17 cellular contexts compared by ENCODE assay signal in the genomic region with DNA sequence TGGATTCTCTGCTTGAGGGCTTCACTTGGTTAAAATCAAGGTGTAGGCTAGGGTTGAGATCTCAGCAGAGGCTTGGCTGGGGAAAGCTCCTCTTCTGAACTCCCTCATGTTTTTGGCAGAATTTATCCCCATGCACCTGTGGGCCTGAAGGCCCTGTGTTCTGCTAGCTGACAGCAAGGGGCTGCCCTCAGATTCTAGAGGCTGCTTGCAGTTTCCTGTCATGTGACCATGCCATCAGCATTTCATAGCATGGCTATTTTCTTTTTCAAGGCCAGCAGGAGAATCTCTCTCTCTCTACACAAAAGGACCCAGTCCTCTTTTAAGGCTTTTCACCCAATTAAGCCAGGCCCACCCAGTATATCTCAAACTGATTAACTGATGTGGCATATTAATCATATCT.
DNase-seq lines count a peak whose midpoint lies in the region; ATAC-seq and TF ChIP-seq lines count a peak whose summit lies in the region.
"Had no signal": no experiment of that assay in that cellular context is flagged by ENCODE, and none has a peak within 500 bp of the region (broad histone marks: within the 10 kb centered on the region; RNA-seq: fewer than 3 reads in every experiment).

No MANE protein-coding gene starts in this region.

- no peak overlapping the region for H4K91ac ChIP-seq in trophoblast cell (ENCODE audit: low read depth, low read length)

- no peaks in the 10 kb centered on the region for H3K79me2 ChIP-seq in trophoblast cell (ENCODE audit: control insufficient read depth, insufficient read depth, low read length, poor library complexity)
- H3K79me2 ChIP-seq in mesendoderm (ENCODE audit: control insufficient read depth, insufficient read depth, low read length): no peaks in the 10 kb centered on the region

- TF ChIP-seq CTCF in WTC11 (IDR thresholded peaks at IDR 0.05) (no peak), coronary artery (IDR thresholded peaks at IDR 0.05) (no peak)

- H2AK5ac ChIP-seq in trophoblast cell (ENCODE audit: low read length) (no peak overlapping the region), mesendoderm (ENCODE audit: low read length) (no peak overlapping the region)

- H3K27ac Mint-ChIP-seq in WTC11: no peak overlapping the region
- H3K27ac Mint-ChIP-seq in activated CD4-positive, alpha-beta T cell treated with anti-CD3 and anti-CD28 coated beads, Interleukin-2, amount 10 ng/mL, durations not matched to agents 7 days and 5 days: no peak overlapping the region
- H3K27ac Mint-ChIP-seq: CD4-positive, alpha-beta memory T cell; HFFc6 had no signal

- H3K18ac ChIP-seq in trophoblast cell (ENCODE audit: low read length): no peak overlapping the region
- H3K18ac ChIP-seq in mesendoderm (ENCODE audit: low read length): no peak overlapping the region

- H3K9ac ChIP-seq in trophoblast cell (ENCODE audit: low read length) (peak overlapping the region; percentile 5), mesendoderm (ENCODE audit: low read length) (no peak overlapping the region)

- H3K4me2 ChIP-seq in trophoblast cell (ENCODE audit: low read length) (no peak overlapping the region), mesendoderm (ENCODE audit: low read length) (no peak overlapping the region)

- no peak for TF ChIP-seq POLR2A in GM18505 (IDR thresholded peaks at IDR 0.05; ENCODE audit: borderline replicate concordance, extremely low read depth, insufficient read depth, insufficient read length)

- H4K8ac ChIP-seq in trophoblast cell (ENCODE audit: low read depth, low read length) (no peak overlapping the region), mesendoderm (ENCODE audit: low read depth, low read length) (no peak overlapping the region)

- DNase-seq in NAMALWA (ENCODE audit: low spot score) (peak; percentile 13), WTC11 (ENCODE audit: low spot score) (no peak), trophoblast cell (no peak), coronary artery (ENCODE audit: low spot score) (no peak), mesendoderm (no peak), iPS-NIHi11 (ENCODE audit: low spot score) (no peak)
- no peak for DNase-seq in activated CD4-positive, alpha-beta T cell treated with anti-CD3 and anti-CD28 coated beads, Interleukin-2, amount 10 ng/mL, durations not matched to agents 7 days and 5 days
- DNase-seq: C1 segment of cervical spinal cord; Calu3; CD4-positive, alpha-beta memory T cell; COR-L47; DMS53; DMS79 treated with DMSO at 0.1 percent for 48 hours; GOT3; HFFc6 had no signal

- H3K14ac ChIP-seq in trophoblast cell (ENCODE audit: low read length): no peak overlapping the region

- H3K27ac ChIP-seq in trophoblast cell (ENCODE audit: low read depth, low read length): no peak overlapping the region
- H3K27ac ChIP-seq in coronary artery: no peak overlapping the region
- no peak overlapping the region for H3K27ac ChIP-seq in mesendoderm (ENCODE audit: low read depth, low read length)

- H3K23ac ChIP-seq in trophoblast cell (ENCODE audit: low read length): no peak overlapping the region
- H3K23ac ChIP-seq in mesendoderm (ENCODE audit: low read length): no peak overlapping the region

- no peak overlapping the region for H2AFZ ChIP-seq in trophoblast cell (ENCODE audit: insufficient read depth, low read length, poor library complexity)

- no peak overlapping the region for H4K12ac ChIP-seq in trophoblast cell (ENCODE audit: low read depth, low read length)

- no peaks in the 10 kb centered on the region for H3K36me3 ChIP-seq in trophoblast cell (ENCODE audit: control insufficient read depth in 1 of 2, insufficient read depth in 2 of 2, low read length in 2 of 2)
- no peaks in the 10 kb centered on the region for H3K36me3 ChIP-seq in mesendoderm (ENCODE audit: control insufficient read depth, insufficient read depth, low read length)
- H3K36me3 ChIP-seq: HAP-1 had no signal

- H2BK5ac ChIP-seq in trophoblast cell (ENCODE audit: low read depth, low read length, poor library complexity) (no peak overlapping the region), mesendoderm (ENCODE audit: low read length) (no peak overlapping the region)

- ATAC-seq in GM18505 (IDR thresholded peaks at IDR 0.05; ENCODE audit: unreplicated experiment): peak; percentile 56
- ATAC-seq in WTC11: no peak

- H3K9me3 ChIP-seq in trophoblast cell (ENCODE audit: insufficient read depth, low read depth, low read length): no peaks in the 10 kb centered on the region
- H3K9me3 ChIP-seq: HAP-1 had no signal

- H3K4me3 ChIP-seq in trophoblast cell (ENCODE audit: low read depth, low read length): no peak overlapping the region
- H3K4me3 ChIP-seq in coronary artery: no peak overlapping the region
- no peak overlapping the region for H3K4me3 ChIP-seq in mesendoderm (ENCODE audit: low read length)
- H3K4me3 ChIP-seq: HAP-1 had no signal

- no peak overlapping the region for H3K4me3 Mint-ChIP-seq in WTC11
- no peak overlapping the region for H3K4me3 Mint-ChIP-seq in activated CD4-positive, alpha-beta T cell treated with anti-CD3 and anti-CD28 coated beads, Interleukin-2, amount 10 ng/mL, durations not matched to agents 7 days and 5 days
- H3K4me3 Mint-ChIP-seq: HFFc6 had no signal

- H3K4ac ChIP-seq in trophoblast cell (ENCODE audit: low read depth, low read length): no peak overlapping the region
- no peak overlapping the region for H3K4ac ChIP-seq in mesendoderm (ENCODE audit: low read depth, low read length)

- CTCF ChIA-PET in WTC11 (lab: Charles Lee): no interaction called here
- CTCF ChIA-PET in activated CD4-positive, alpha-beta T cell treated with anti-CD3 and anti-CD28 coated beads, Interleukin-2, amount 10 ng/mL, durations not matched to agents 7 days and 5 days (lab: Charles Lee): no interaction called here

- H2BK120ac ChIP-seq in trophoblast cell (ENCODE audit: insufficient read depth, low read length, poor library complexity): no peak overlapping the region
- H2BK120ac ChIP-seq in mesendoderm (ENCODE audit: low read depth, low read length): no peak overlapping the region

- H3K9me3 Mint-ChIP-seq in WTC11: peaks cover 26% of the 10 kb centered on the region
- no peaks in the 10 kb centered on the region for H3K9me3 Mint-ChIP-seq in activated CD4-positive, alpha-beta T cell treated with anti-CD3 and anti-CD28 coated beads, Interleukin-2, amount 10 ng/mL, durations not matched to agents 7 days and 5 days

- H3K36me3 Mint-ChIP-seq in WTC11: peaks cover 6% of the 10 kb centered on the region
- no peaks in the 10 kb centered on the region for H3K36me3 Mint-ChIP-seq in activated CD4-positive, alpha-beta T cell treated with anti-CD3 and anti-CD28 coated beads, Interleukin-2, amount 10 ng/mL, durations not matched to agents 7 days and 5 days (ENCODE audit: low read depth)
- H3K36me3 Mint-ChIP-seq: CD4-positive, alpha-beta memory T cell had no signal

- H3K4me1 ChIP-seq in trophoblast cell (ENCODE audit: control insufficient read depth in 1 of 2, insufficient read depth in 2 of 2, low read length in 2 of 2): no peaks in the 10 kb centered on the region
- no peaks in the 10 kb centered on the region for H3K4me1 ChIP-seq in mesendoderm (ENCODE audit: control insufficient read depth, low read depth, low read length)

- POLR2A ChIA-PET in WTC11 (lab: Charles Lee): no interaction called here
- POLR2A ChIA-PET in activated CD4-positive, alpha-beta T cell treated with anti-CD3 and anti-CD28 coated beads, Interleukin-2, amount 10 ng/mL, durations not matched to agents 7 days and 5 days (lab: Charles Lee): no interaction called here

- H4K5ac ChIP-seq in mesendoderm (ENCODE audit: low read length): no peak overlapping the region

- no peaks in the 10 kb centered on the region for H3K79me1 ChIP-seq in trophoblast cell (ENCODE audit: low read length)
- no peaks in the 10 kb centered on the region for H3K79me1 ChIP-seq in mesendoderm (ENCODE audit: low read length)

- H3K27me3 Mint-ChIP-seq in WTC11 (ENCODE audit: low read depth): no peaks in the 10 kb centered on the region
- H3K27me3 Mint-ChIP-seq in activated CD4-positive, alpha-beta T cell treated with anti-CD3 and anti-CD28 coated beads, Interleukin-2, amount 10 ng/mL, durations not matched to agents 7 days and 5 days: no peaks in the 10 kb centered on the region
- H3K27me3 Mint-ChIP-seq: CD4-positive, alpha-beta memory T cell had no signal

- H2BK15ac ChIP-seq in mesendoderm (replicated peaks; ENCODE audit: low read depth): no peak overlapping the region

- H3K4me1 Mint-ChIP-seq in WTC11: peaks cover 10% of the 10 kb centered on the region
- no peaks in the 10 kb centered on the region for H3K4me1 Mint-ChIP-seq in activated CD4-positive, alpha-beta T cell treated with anti-CD3 and anti-CD28 coated beads, Interleukin-2, amount 10 ng/mL, durations not matched to agents 7 days and 5 days
- H3K4me1 Mint-ChIP-seq: CD4-positive, alpha-beta memory T cell had no signal

- no peak overlapping the region for H2BK12ac ChIP-seq in trophoblast cell (ENCODE audit: low read length)

- H3K56ac ChIP-seq in mesendoderm (ENCODE audit: low read length): no peak overlapping the region

- H3K27me3 ChIP-seq in trophoblast cell (ENCODE audit: insufficient read depth, low read length): no peaks in the 10 kb centered on the region
- H3K27me3 ChIP-seq in mesendoderm (ENCODE audit: insufficient read depth, low read length, poor library complexity): no peaks in the 10 kb centered on the region

TF ChIP-seq in WTC11, 78 proteins besides CTCF, POLR2A, EP300 and RAD21:
- TF ChIP-seq NFE2L1 (CRISPR knock-in tag; IDR thresholded peaks at IDR 0.05): no peak
- no peak for TF ChIP-seq ZBTB21 (CRISPR knock-in tag; IDR thresholded peaks at IDR 0.05; ENCODE audit: borderline replicate concordance)
- no peak for TF ChIP-seq MXD4 (CRISPR knock-in tag; IDR thresholded peaks at IDR 0.05; ENCODE audit: borderline replicate concordance)
- peak; percentile 39; the same call in 1 of the 2 replicates for TF ChIP-seq USF2 (CRISPR knock-in tag; IDR thresholded peaks at IDR 0.05)
- no peak for TF ChIP-seq GTF2I (CRISPR knock-in tag; conservative IDR thresholded peaks at IDR 0.05)
